ENCODE assay signal across 9 cellular contexts in the genomic region with DNA sequence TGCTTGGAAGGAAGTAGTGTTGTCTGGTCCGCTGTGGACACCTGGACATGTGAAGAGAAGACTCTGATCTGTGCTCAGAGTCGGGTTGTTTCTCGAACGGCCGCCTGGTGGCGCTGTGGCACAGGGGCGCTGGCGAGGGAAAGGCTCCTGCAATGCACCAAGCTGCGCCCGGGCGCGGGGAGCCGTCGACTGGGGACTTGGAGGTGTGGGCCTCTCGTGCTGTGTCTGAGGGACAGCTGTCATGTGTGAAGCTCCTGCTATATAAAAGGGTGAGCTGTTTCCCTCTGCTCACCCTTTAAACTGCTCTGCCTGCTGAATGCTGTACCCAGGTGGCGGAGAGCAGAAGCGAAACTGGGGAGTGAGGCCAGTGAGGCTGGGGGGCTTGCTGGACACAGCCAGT. TPM values are rescaled to one million over a fixed set of nuclear protein-coding genes. Genes with fewer than 3 reads are reported as not detected.
DNase-seq lines count a peak whose midpoint lies in the region; ATAC-seq, FAIRE-seq and TF ChIP-seq lines count a peak whose summit lies in the region.
"Had no signal": no experiment of that assay in that cellular context is flagged by ENCODE, and none has a peak within 500 bp of the region (broad histone marks: within the 10 kb centered on the region; RNA-seq: fewer than 3 reads in every experiment).

No MANE protein-coding gene starts in this region.

- H3K4me1 Mint-ChIP-seq in CD8-positive, alpha-beta memory T cell: peaks cover 3 to 5% (median 4%) of the 10 kb centered on the region in 3 donors
- peaks cover 7% of the 10 kb centered on the region for H3K4me1 Mint-ChIP-seq in memory B cell
- H3K4me1 Mint-ChIP-seq: activated naive CD4-positive, alpha-beta T cell treated with anti-CD3 and anti-CD28 coated beads, Interleukin-2, amount 50 U/mL, for 24 hours had no signal

- POLR2A ChIA-PET in CD8-positive, alpha-beta memory T cell (lab: Charles Lee): no interaction called here

- peaks cover 11% of the 10 kb centered on the region for H3K27me3 ChIP-seq in CD8-positive, alpha-beta memory T cell (ENCODE audit: insufficient read depth, low read length, poor library complexity, severe bottlenecking)
- peaks cover 0 to 26% (median 2%) of the 10 kb centered on the region in 45 donors for H3K27me3 ChIP-seq in dorsolateral prefrontal cortex

- TF ChIP-seq CTCF in dorsolateral prefrontal cortex (IDR thresholded peaks at IDR 0.05 in 54 of 56, conservative IDR thresholded peaks at IDR 0.05 in 2 of 56; ENCODE audit: low read depth in 1 of 56, partially characterized antibody in 56 of 56): peak; percentile 61 to 95 (median 90)

- H3K36me3 ChIP-seq in CD8-positive, alpha-beta memory T cell (ENCODE audit: insufficient read depth, low read length): no peaks in the 10 kb centered on the region

- DNase-seq in CD8-positive, alpha-beta memory T cell: peak; percentile 19 to 66 (median 36)
- DNase-seq in H54 (ENCODE audit: insufficient read length, low spot score) (peak; percentile 76), NCI-H226 (peak; percentile 47), dorsolateral prefrontal cortex (peak; percentile 26 to 86 (median 75)), memory B cell (ENCODE audit: low spot score in 2 of 2) (peak; percentile 65 to 70)
- peak; percentile 44 to 53 for DNase-seq in activated CD4-positive, alpha-beta T cell treated with anti-CD3 and anti-CD28 coated beads, Interleukin-2, amount 50 U/mL, for 24 hours (ENCODE audit: low read depth in 1 of 2, low spot score in 1 of 2)
- DNase-seq in stimulated activated CD8-positive, alpha-beta memory T cell treated with anti-CD3 and anti-CD28 coated beads, Interleukin-12 subunit alpha, Interleukin-12 subunit beta, amount 100 ng/mL, for 24 hours (ENCODE audit: extremely low read depth): peak; percentile 43

- H3K27ac ChIP-seq in CD8-positive, alpha-beta memory T cell (ENCODE audit: low read depth, low read length): no peak overlapping the region
- H3K27ac ChIP-seq in dorsolateral prefrontal cortex: no peak overlapping the region

- H3K27me3 Mint-ChIP-seq in CD8-positive, alpha-beta memory T cell: peaks cover 22 to 32% of the 10 kb centered on the region in 2 donors
- H3K27me3 Mint-ChIP-seq in memory B cell: peaks cover 14% of the 10 kb centered on the region

- CTCF ChIA-PET in CD8-positive, alpha-beta memory T cell (lab: Charles Lee): interaction anchor here (1.0 to 1.2 kb wide), 7 partner anchors 12 to 263 kb away, joined by 3 to 7 read pairs (median 3); no protein-coding TSS in a partner anchor

- H3K4me1 ChIP-seq in CD8-positive, alpha-beta memory T cell (ENCODE audit: insufficient read depth, low read length): no peaks in the 10 kb centered on the region

- no peaks in the 10 kb centered on the region for H3K9me3 ChIP-seq in CD8-positive, alpha-beta memory T cell (ENCODE audit: low read length)

- no peaks in the 10 kb centered on the region for H3K36me3 Mint-ChIP-seq in CD8-positive, alpha-beta memory T cell
- no peaks in the 10 kb centered on the region for H3K36me3 Mint-ChIP-seq in memory B cell
- H3K36me3 Mint-ChIP-seq: activated naive CD4-positive, alpha-beta T cell treated with anti-CD3 and anti-CD28 coated beads, Interleukin-2, amount 50 U/mL, for 24 hours had no signal

- peak overlapping the region in 1 of 7 donors; percentile 79 for H3K4me3 Mint-ChIP-seq in CD8-positive, alpha-beta memory T cell
- H3K4me3 Mint-ChIP-seq in memory B cell: peak overlapping the region; percentile 63
- H3K4me3 Mint-ChIP-seq: activated naive CD4-positive, alpha-beta T cell treated with anti-CD3 and anti-CD28 coated beads, Interleukin-2, amount 50 U/mL, for 24 hours had no signal

- peak overlapping the region in 1 of 8 donors; percentile 66 for H3K27ac Mint-ChIP-seq in CD8-positive, alpha-beta memory T cell
- H3K27ac Mint-ChIP-seq in memory B cell: no peak overlapping the region
- H3K27ac Mint-ChIP-seq: activated naive CD4-positive, alpha-beta T cell treated with anti-CD3 and anti-CD28 coated beads, Interleukin-2, amount 50 U/mL, for 24 hours had no signal

- intact Hi-C loops in dorsolateral prefrontal cortex (cut with DNase I): loop anchor here (5.0 to 10.0 kb wide), 4 partner anchors 122 to 304 kb away; partner anchors contain the start of gene CHMP1B (in 1 of the 2)

- no peaks in the 10 kb centered on the region for H3K9me3 Mint-ChIP-seq in CD8-positive, alpha-beta memory T cell
- H3K9me3 Mint-ChIP-seq in memory B cell: no peaks in the 10 kb centered on the region
- H3K9me3 Mint-ChIP-seq: activated naive CD4-positive, alpha-beta T cell treated with anti-CD3 and anti-CD28 coated beads, Interleukin-2, amount 50 U/mL, for 24 hours had no signal

- TF ChIP-seq POLR2A in H54 (IDR thresholded peaks at IDR 0.05; ENCODE audit: low read depth, low read length): no peak

- H3K4me3 ChIP-seq in CD8-positive, alpha-beta memory T cell (ENCODE audit: low read length): no peak overlapping the region
- H3K4me3 ChIP-seq in dorsolateral prefrontal cortex: peak overlapping the region in 45 of 59 donors; percentile 4 to 62 (median 35)

- FAIRE-seq in H54 (lab: Jason Lieb, UNC): peak; percentile 80

- peak; percentile 89 for ATAC-seq in memory B cell (ENCODE audit: low read depth)
- no peak for ATAC-seq in GM18858 (IDR thresholded peaks at IDR 0.05; ENCODE audit: unreplicated experiment)

RNA-seq across cellular contexts. Expression of gene GNAL, which starts 44.0 kb away (rescaled TPM):
- under 1 TPM; 0.04 to 0.38 TPM for total RNA-seq in CD8-positive, alpha-beta memory T cell
- not detected for polyA plus RNA-seq in CD8-positive, alpha-beta memory T cell
- total RNA-seq in dorsolateral prefrontal cortex: 10 to 100 TPM in 119 of 120 experiments, 1 to 10 TPM in 1; 9.4 to 88.3 (median 37.0) TPM

Comparison
In these comparisons a context has a peak if more than half of its experiments do, and no peak if none do; other contexts are left out.
1. RNA of gene GNAL, which starts 44.0 kb away (total RNA-seq): 9.4 to 88.3 TPM in dorsolateral prefrontal cortex; 0.04 to 0.38 TPM in CD8-positive, alpha-beta memory T cell; every median in the first group is over 4 times any median in the second.
2. Peak in every context shown above with its lines, with median percentiles within 50 percentile points of each other: DNase-seq.